11 cellular contexts compared by ENCODE assay signal in genomic region chr2:131156452-131157149, GRCh38. TPM values are rescaled to one million over a fixed set of nuclear protein-coding genes. Genes with fewer than 3 reads are reported as not detected.
DNase-seq lines count a peak whose midpoint lies in the region; ATAC-seq, FAIRE-seq and TF ChIP-seq lines count a peak whose summit lies in the region.
"Had no signal": no experiment of that assay in that cellular context is flagged by ENCODE, and none has a peak within 500 bp of the region (broad histone marks: within the 10 kb centered on the region; RNA-seq: fewer than 3 reads in every experiment).

No MANE protein-coding gene starts in this region.

- H3K4me2 ChIP-seq in PC-9 = no peak overlapping the region

- no peak overlapping the region for H2AFZ ChIP-seq in PC-9

- CTCF ChIA-PET in PC-9 (lab: Charles Lee) = no interaction called here

- intact Hi-C loops in kidney (cut with DNase I) (no loop called here), PC-9 (cut with micrococcal nuclease; ENCODE audit: unreplicated experiment) (loop anchor here (10.0 kb wide), 2 partner anchors 178 to 988 kb away; no protein-coding TSS in a partner anchor), posterior vena cava (cut with DNase I) (loop anchor here in 1 of 2 donors (10.0 kb wide), 1 partner anchor 178 kb away; no protein-coding TSS in a partner anchor)

- H3K9ac ChIP-seq in kidney (ENCODE audit: low read length in 2 of 2) = no peak overlapping the region

- no peaks in the 10 kb centered on the region for H3K9me2 ChIP-seq in PC-9 (ENCODE audit: insufficient read depth)

- H3K27ac ChIP-seq in RWPE2 (ENCODE audit: poor library complexity, severe bottlenecking) = no peak overlapping the region
- no peak overlapping the region for H3K27ac ChIP-seq in kidney (ENCODE audit: low read depth in 2 of 2, low read length in 2 of 2)
- H3K27ac ChIP-seq in PC-9 = no peak overlapping the region

- no peaks in the 10 kb centered on the region for H3F3A ChIP-seq in PC-9 (ENCODE audit: insufficient read depth, low read depth)

- DNase-seq in GM10266 (ENCODE audit: extremely low spot score) = peak; percentile 46
- DNase-seq in RWPE2 (ENCODE audit: low spot score) = no peak
- DNase-seq in kidney = peak; percentile 64
- no peak for DNase-seq in PC-9
- no peak for DNase-seq in posterior vena cava (ENCODE audit: low spot score)
- DNase-seq in DMS 273 treated with DMSO at 0.1 percent for 48 hours (lab: John Stamatoyannopoulos, UW) = no peak
- DNase-seq: hippocampal formation, NCI-H2227 treated with DMSO at 0.1 percent for 48 hours had no signal

- no peak for FAIRE-seq in kidney (lab: Jason Lieb, UNC)
- FAIRE-seq: TTC549 had no signal

- ATAC-seq in GM21737 (IDR thresholded peaks at IDR 0.05; ENCODE audit: unreplicated experiment) (peak; percentile 42), RWPE2 (ENCODE audit: low read depth) (0 out of 3 replicates have a peak, but pooled peaks have one; percentile 12), HG02571 (IDR thresholded peaks at IDR 0.05; ENCODE audit: unreplicated experiment) (no peak)

- TF ChIP-seq CTCF in GM10266 (IDR thresholded peaks at IDR 0.05; ENCODE audit: control insufficient read depth, insufficient read depth, low read depth, missing control alignments) = no peak
- no peak for TF ChIP-seq CTCF in RWPE2 (IDR thresholded peaks at IDR 0.05; ENCODE audit: poor library complexity, severe bottlenecking)
- peak; percentile 3 for TF ChIP-seq CTCF in kidney (IDR thresholded peaks at IDR 0.05; ENCODE audit: borderline replicate concordance, extremely low read depth, insufficient read depth)
- TF ChIP-seq CTCF in PC-9 (conservative IDR thresholded peaks at IDR 0.05) = no peak; the same call in 1 of the 2 replicates

- peaks cover 6% of the 10 kb centered on the region for H3K27me3 ChIP-seq in RWPE2 (ENCODE audit: insufficient read depth, poor library complexity, severe bottlenecking)
- peaks cover 33% of the 10 kb centered on the region for H3K27me3 ChIP-seq in PC-9 (ENCODE audit: insufficient read depth, low read depth)

- H3K4me3 ChIP-seq in RWPE2 (ENCODE audit: severe bottlenecking) = no peak overlapping the region
- H3K4me3 ChIP-seq in kidney (ENCODE audit: low read length in 2 of 2) = no peak overlapping the region
- H3K4me3 ChIP-seq in PC-9 = no peak overlapping the region

- no peaks in the 10 kb centered on the region for H3K79me2 ChIP-seq in PC-9 (ENCODE audit: low read depth)

- no peaks in the 10 kb centered on the region for H3K36me3 ChIP-seq in RWPE2 (ENCODE audit: low read depth)
- no peaks in the 10 kb centered on the region for H3K36me3 ChIP-seq in kidney (ENCODE audit: control insufficient read depth in 1 of 2, insufficient read depth in 2 of 2, low read length in 2 of 2)
- no peaks in the 10 kb centered on the region for H3K36me3 ChIP-seq in PC-9 (ENCODE audit: low read depth)

- H3K4me1 ChIP-seq in RWPE2 (ENCODE audit: insufficient read depth, poor library complexity, severe bottlenecking) = no peaks in the 10 kb centered on the region
- H3K4me1 ChIP-seq in kidney (ENCODE audit: control insufficient read depth in 1 of 2, insufficient read depth in 1 of 2, low read depth in 1 of 2, low read length in 2 of 2) = no peaks in the 10 kb centered on the region
- H3K4me1 ChIP-seq in PC-9 (replicated peaks; ENCODE audit: insufficient read depth) = no peaks in the 10 kb centered on the region

- no TSS peak for BruUV-seq in PC-9 (replicated peaks; lab: Mats Ljungman, UMichigan)

- no peaks in the 10 kb centered on the region for H4K20me1 ChIP-seq in PC-9 (ENCODE audit: insufficient read depth)

- H3K9me3 ChIP-seq in RWPE2 (ENCODE audit: severe bottlenecking) = no peaks in the 10 kb centered on the region
- no peaks in the 10 kb centered on the region for H3K9me3 ChIP-seq in kidney (ENCODE audit: control insufficient read depth in 1 of 2, low read length in 2 of 2)
- H3K9me3 ChIP-seq in PC-9 (ENCODE audit: insufficient read depth, low read depth) = no peaks in the 10 kb centered on the region

- POLR2A ChIA-PET in PC-9 (lab: Charles Lee; ENCODE audit: unreplicated experiment) = no interaction called here

RNA-seq across cellular contexts. Expression of gene PLEKHB2, which starts 51.5 kb away (rescaled TPM):
- total RNA-seq in kidney = 85.4 TPM
- polyA plus RNA-seq in kidney (ENCODE audit: insufficient read depth, low read depth, low replicate concordance) = 110 TPM
- total RNA-seq in PC-9 (2021) = 43.7 and 46.2 TPM in 2 replicates
- 10 to 100 TPM; 25.4 to 40.4 TPM for total RNA-seq in posterior vena cava

RNA-seq across cellular contexts. Expression of gene POTEE, which starts 52.7 kb away (rescaled TPM):
- 0.09 TPM for total RNA-seq in kidney
- polyA plus RNA-seq in kidney (ENCODE audit: insufficient read depth, low read depth, low replicate concordance) = not detected
- total RNA-seq in PC-9 (2021) = 0.20 TPM in 1 of 2 replicates, not detected in the other
- under 1 TPM; 0.37 to 0.38 TPM for total RNA-seq in posterior vena cava

Comparison
In these comparisons a context has a peak if more than half of its experiments do, and no peak if none do; other contexts are left out.
1. DNase-seq: peak in GM10266 (single experiment) and kidney (single experiment); none in RWPE2 (single experiment), PC-9 (0 of 2), posterior vena cava (single experiment) and DMS 273 treated with DMSO at 0.1 percent for 48 hours (single experiment).